Comparison of ENCODE assay signal across 30 cellular contexts in the genomic region with DNA sequence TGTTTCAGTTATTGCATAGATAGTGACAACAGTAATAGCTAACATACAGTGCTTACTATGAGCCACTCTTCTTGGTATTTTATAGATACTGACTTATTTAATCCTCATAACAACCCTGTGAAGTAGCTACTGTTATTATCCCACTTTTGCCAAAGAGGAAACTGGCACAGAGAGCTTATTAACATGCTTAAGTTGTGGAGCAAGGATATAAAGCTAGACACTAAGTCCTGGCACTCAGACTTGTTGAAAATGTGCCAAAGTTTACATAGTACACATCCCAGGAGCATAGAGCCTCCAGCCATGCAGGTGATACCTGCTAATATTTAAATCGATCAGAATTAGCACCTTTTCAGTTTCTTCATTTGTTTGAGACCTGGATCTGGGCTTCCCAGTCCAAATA. TPM values are rescaled to one million over a fixed set of nuclear protein-coding genes. Genes with fewer than 3 reads are reported as not detected.
DNase-seq lines count a peak whose midpoint lies in the region; ATAC-seq and TF ChIP-seq lines count a peak whose summit lies in the region.
"Had no signal": no experiment of that assay in that cellular context is flagged by ENCODE, and none has a peak within 500 bp of the region (broad histone marks: within the 10 kb centered on the region; RNA-seq: fewer than 3 reads in every experiment).

No MANE protein-coding gene starts in this region.

- intact Hi-C loops in Right ventricle myocardium superior (cut with DNase I) = no loop called here
- intact Hi-C loops in heart left ventricle (cut with DNase I) = no loop called here
- intact Hi-C loops in left colon (cut with DNase I, micrococcal nuclease) = no loop called here
- intact Hi-C loops in thyroid gland (cut with DNase I) = no loop called here
- intact Hi-C loops in Caco-2 (cut with micrococcal nuclease; ENCODE audit: unreplicated experiment) = no loop called here

- no peaks in the 10 kb centered on the region for H3K27me3 ChIP-seq in heart left ventricle
- no peaks in the 10 kb centered on the region for H3K27me3 ChIP-seq in thyroid gland
- no peaks in the 10 kb centered on the region for H3K27me3 ChIP-seq in Caco-2 (replicated peaks; ENCODE audit: control insufficient read depth, insufficient read depth, low read length)
- H3K27me3 ChIP-seq: BLaER1 treated with 17β-estradiol and CSF1 and Interleukin-3, amounts not matched to agents 10 nM and 100 nM; gastroesophageal sphincter; Peyer's patch; sigmoid colon; transverse colon had no signal

- DNase-seq in Right ventricle myocardium superior (no peak), heart left ventricle (no peak), NCI-H2029 treated with DMSO at 0.1 percent for 48 hours (lab: John Stamatoyannopoulos, UW) (peak; percentile 42), left colon (no peak), thyroid gland (no peak), SKM-1 (lab: John Stamatoyannopoulos, UW; ENCODE audit: unreplicated experiment) (no peak), Caco-2 (no peak)
- no peak for DNase-seq in natural killer cell treated with Interleukin-12 subunit alpha and Interleukin-12 subunit beta and Interleukin-15 and Interleukin-18, amount 100 ng/mL, for 72 hours (ENCODE audit: low spot score)
- DNase-seq: activated CD4-positive, alpha-beta T cell treated with anti-CD3 and anti-CD28 coated beads for 48 hours; activated effector memory CD4-positive, alpha-beta T cell treated with anti-CD3 and anti-CD28 coated beads, Interleukin-2, amount 50 U/mL, for 16 hours; Calu3; GOT3; hippocampal formation; NCI-H1048; NCI-H187; NCI-H2227 treated with DMSO at 0.1 percent for 48 hours; NCI-H526; Peyer's patch; SHP77 treated with DMSO at 0.1 percent for 48 hours; sigmoid colon; stimulated activated CD4-positive, alpha-beta T cell treated with anti-CD3 and anti-CD28 coated beads, Interleukin-4, amount 100 ng/mL, for 1 hour; SW 1271; T1000; transverse colon had no signal

- TF ChIP-seq CTCF in heart left ventricle (IDR thresholded peaks at IDR 0.05) (no peak), thyroid gland (IDR thresholded peaks at IDR 0.05) (no peak), Caco-2 (IDR thresholded peaks at IDR 0.05; ENCODE audit: insufficient read depth in 1 of 2, low read depth in 1 of 2, low read length in 1 of 2, severe bottlenecking in 1 of 2, unreplicated experiment in 1 of 2) (no peak)

- no peak for TF ChIP-seq POLR2A in heart left ventricle (IDR thresholded peaks at IDR 0.05)
- no peak for TF ChIP-seq POLR2A in thyroid gland (IDR thresholded peaks at IDR 0.05)

- no peaks in the 10 kb centered on the region for H3K4me1 Mint-ChIP-seq in Caco-2 (ENCODE audit: low read depth, unreplicated experiment)
- H3K4me1 Mint-ChIP-seq in natural killer cell treated with Interleukin-12 subunit alpha and Interleukin-12 subunit beta and Interleukin-15 and Interleukin-18, amount 100 ng/mL, for 72 hours (ENCODE audit: low read depth in 2 of 2) = peaks cover 0 to 3% of the 10 kb centered on the region in 2 donors
- H3K4me1 Mint-ChIP-seq: memory B cell, neural crest cell had no signal

- H3K4me3 Mint-ChIP-seq in Caco-2 (ENCODE audit: unreplicated experiment) = no peak overlapping the region
- no peak overlapping the region for H3K4me3 Mint-ChIP-seq in natural killer cell treated with Interleukin-12 subunit alpha and Interleukin-12 subunit beta and Interleukin-15 and Interleukin-18, amount 100 ng/mL, for 72 hours
- H3K4me3 Mint-ChIP-seq: activated naive CD8-positive, alpha-beta T cell; IgD-negative memory B cell; memory B cell; neural crest cell had no signal

- 72 to 87% (median 82%) methylated on average over 1 of the region's 1 CpG for WGBS in heart left ventricle, 4 donors
- 23 to 27% methylated on average over 1 of the region's 1 CpG for WGBS in thyroid gland, 2 donors

- BruUV-seq in Caco-2 (replicated peaks; lab: Mats Ljungman, UMichigan) = no TSS peak

- H3K4me3 ChIP-seq in heart left ventricle = no peak overlapping the region
- no peak overlapping the region for H3K4me3 ChIP-seq in thyroid gland (replicated peaks in 1 of 3)
- no peak overlapping the region for H3K4me3 ChIP-seq in Caco-2 (ENCODE audit: low read depth, low read length)
- H3K4me3 ChIP-seq: BLaER1 treated with 17β-estradiol and CSF1 and Interleukin-3, amounts not matched to agents 10 nM and 100 nM; gastroesophageal sphincter; Peyer's patch; sigmoid colon; transverse colon had no signal

- H3K27ac Mint-ChIP-seq in Caco-2 (ENCODE audit: unreplicated experiment) = no peak overlapping the region
- H3K27ac Mint-ChIP-seq in natural killer cell treated with Interleukin-12 subunit alpha and Interleukin-12 subunit beta and Interleukin-15 and Interleukin-18, amount 100 ng/mL, for 72 hours = no peak overlapping the region
- H3K27ac Mint-ChIP-seq: activated naive CD8-positive, alpha-beta T cell; IgD-negative memory B cell; memory B cell had no signal

- H3K36me3 ChIP-seq in heart left ventricle (peaks cover 0 to 84% (median 58%) of the 10 kb centered on the region in 9 donors), thyroid gland (peaks cover 13 to 18% of the 10 kb centered on the region in 2 donors), Caco-2 (ENCODE audit: control insufficient read depth, insufficient read depth, low read length) (no peaks in the 10 kb centered on the region)

- no peaks in the 10 kb centered on the region for H3K9me3 Mint-ChIP-seq in Caco-2 (ENCODE audit: unreplicated experiment)
- no peaks in the 10 kb centered on the region for H3K9me3 Mint-ChIP-seq in natural killer cell treated with Interleukin-12 subunit alpha and Interleukin-12 subunit beta and Interleukin-15 and Interleukin-18, amount 100 ng/mL, for 72 hours
- H3K9me3 Mint-ChIP-seq: IgD-negative memory B cell, memory B cell, neural crest cell had no signal

- ATAC-seq in Right ventricle myocardium superior (ENCODE audit: poor library complexity) (peak; percentile 34), heart left ventricle (no peak), left colon (peak; percentile 86)
- ATAC-seq in natural killer cell treated with Interleukin-12 subunit alpha and Interleukin-12 subunit beta and Interleukin-15 and Interleukin-18, amount 100 ng/mL, for 72 hours = no peak
- ATAC-seq: gastroesophageal sphincter had no signal

- H3K27me3 Mint-ChIP-seq in Caco-2 (ENCODE audit: insufficient read depth, unreplicated experiment) = no peaks in the 10 kb centered on the region
- no peaks in the 10 kb centered on the region for H3K27me3 Mint-ChIP-seq in natural killer cell treated with Interleukin-12 subunit alpha and Interleukin-12 subunit beta and Interleukin-15 and Interleukin-18, amount 100 ng/mL, for 72 hours
- H3K27me3 Mint-ChIP-seq: activated naive CD8-positive, alpha-beta T cell; IgD-negative memory B cell; memory B cell had no signal

- no peak overlapping the region for H3K27ac ChIP-seq in heart left ventricle
- peak overlapping the region; percentile 35 to 94 (median 75) for H3K27ac ChIP-seq in thyroid gland
- H3K27ac ChIP-seq: BLaER1 treated with 17β-estradiol and CSF1 and Interleukin-3, amounts not matched to agents 10 nM and 100 nM; Peyer's patch; sigmoid colon; transverse colon had no signal

- no peaks in the 10 kb centered on the region for H3K9me3 ChIP-seq in heart left ventricle
- H3K9me3 ChIP-seq in thyroid gland = no peaks in the 10 kb centered on the region
- H3K9me3 ChIP-seq in Caco-2 = no peaks in the 10 kb centered on the region
- H3K9me3 ChIP-seq: BLaER1 treated with 17β-estradiol and CSF1 and Interleukin-3, amounts not matched to agents 10 nM and 100 nM; gastroesophageal sphincter; Peyer's patch; sigmoid colon; transverse colon had no signal

- CTCF ChIA-PET in Caco-2 (lab: Charles Lee) = interaction anchor here (0.6 kb wide), 1 partner anchor 319 kb away, joined by 3 read pairs; no protein-coding TSS in a partner anchor

- peaks cover 48% of the 10 kb centered on the region for H3K36me3 Mint-ChIP-seq in Caco-2 (ENCODE audit: insufficient read depth, unreplicated experiment)
- peaks cover 21% of the 10 kb centered on the region for H3K36me3 Mint-ChIP-seq in natural killer cell treated with Interleukin-12 subunit alpha and Interleukin-12 subunit beta and Interleukin-15 and Interleukin-18, amount 100 ng/mL, for 72 hours

- peaks cover 0 to 25% (median 11%) of the 10 kb centered on the region in 12 donors for H3K4me1 ChIP-seq in heart left ventricle
- peaks cover 46 to 49% of the 10 kb centered on the region in 2 donors for H3K4me1 ChIP-seq in thyroid gland
- no peaks in the 10 kb centered on the region for H3K4me1 ChIP-seq in Caco-2
- H3K4me1 ChIP-seq: BLaER1 treated with 17β-estradiol and CSF1 and Interleukin-3, amounts not matched to agents 10 nM and 100 nM; Peyer's patch had no signal

- POLR2A ChIA-PET in Caco-2 (lab: Charles Lee) = no interaction called here

RNA-seq across cellular contexts. Expression of gene VEZT, which starts 41.8 kb away (rescaled TPM):
- total RNA-seq in Right ventricle myocardium superior (55.5 TPM), heart left ventricle (10 to 100 TPM; 53.6 to 89.9 (median 66.2) TPM), left colon (10 to 100 TPM; 50.9 to 54.4 TPM), thyroid gland (100 to 1,000 TPM; 101 to 186 (median 160) TPM), Caco-2 (2022) (76.9 and 77.4 TPM in 2 replicates)
- 10 to 100 TPM; 14.6 to 36.2 TPM for polyA plus RNA-seq in heart left ventricle
- 10 to 100 TPM; 33.4 to 54.3 TPM for total RNA-seq in natural killer cell treated with Interleukin-12 subunit alpha and Interleukin-12 subunit beta and Interleukin-15 and Interleukin-18, amount 100 ng/mL, for 72 hours

RNA-seq across cellular contexts. Expression of gene FGD6, which starts 42.1 kb away (rescaled TPM):
- total RNA-seq in Right ventricle myocardium superior (22.7 TPM), heart left ventricle (10 to 100 TPM; 11.9 to 29.1 (median 19.5) TPM), left colon (10 to 100 TPM; 18.7 to 23.8 TPM), thyroid gland (10 to 100 TPM; 27.1 to 33.7 (median 30.8) TPM), Caco-2 (2022) (23.5 and 25.1 TPM in 2 replicates)
- 1 to 10 TPM; 2.8 to 2.9 TPM for polyA plus RNA-seq in heart left ventricle
- 1 to 10 TPM in 1 of 2 donors, under 1 TPM in 1; 0.62 to 2.0 TPM for total RNA-seq in natural killer cell treated with Interleukin-12 subunit alpha and Interleukin-12 subunit beta and Interleukin-15 and Interleukin-18, amount 100 ng/mL, for 72 hours

Comparison
In these comparisons a context has a peak if more than half of its experiments do, and no peak if none do; other contexts are left out.
1. ATAC-seq: peak in Right ventricle myocardium superior (single experiment) and left colon (single experiment); none in heart left ventricle (0 of 4) and natural killer cell treated with Interleukin-12 subunit alpha and Interleukin-12 subunit beta and Interleukin-15 and Interleukin-18, amount 100 ng/mL, for 72 hours (0 of 2).
2. H3K27ac ChIP-seq: peak in thyroid gland (3 of 3); none in heart left ventricle (0 of 12).